13 cellular contexts compared by ENCODE assay signal in the genomic region with DNA sequence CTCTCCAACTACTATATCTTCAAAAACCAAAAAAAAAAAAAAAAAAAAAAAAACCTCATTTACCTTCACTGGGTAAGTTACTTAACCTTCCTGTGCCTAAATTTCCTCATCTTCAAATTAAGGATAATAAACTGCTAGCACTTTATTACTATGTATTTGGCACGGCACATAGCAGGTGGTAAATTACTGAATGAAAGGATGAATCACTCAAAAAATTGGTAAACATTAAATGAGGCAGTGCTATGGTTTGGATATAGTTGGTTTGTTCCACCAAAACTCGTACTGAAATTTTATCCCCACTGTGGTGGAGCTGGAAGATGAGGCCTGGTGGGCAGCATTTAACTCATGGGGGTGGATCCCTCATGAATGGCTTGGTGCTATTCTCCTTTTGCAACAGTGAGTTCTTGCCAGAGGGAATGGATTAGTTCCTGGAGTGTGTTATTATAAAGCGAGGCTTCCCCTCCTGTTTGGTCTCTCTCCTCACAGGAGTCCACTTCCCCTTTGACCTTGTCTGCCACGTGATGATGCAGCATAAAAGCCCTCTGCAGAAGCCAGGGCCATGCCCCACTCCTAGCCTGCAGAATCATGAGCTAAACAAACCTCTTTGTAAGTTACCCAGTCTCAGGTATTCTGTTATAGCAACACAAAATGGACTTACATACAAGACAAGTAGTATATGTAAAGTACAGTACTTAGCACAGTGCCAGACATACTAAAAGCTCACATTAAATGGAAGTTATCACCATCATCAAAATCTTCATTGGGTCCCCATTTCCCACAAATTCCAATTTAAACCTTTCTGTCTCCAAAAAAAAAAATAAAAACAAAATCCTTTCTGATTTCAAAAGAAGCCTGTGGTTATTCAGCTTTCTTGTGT. TPM values are rescaled to one million over a fixed set of nuclear protein-coding genes. Genes with fewer than 3 reads are reported as not detected.
A peak's percentile ranks its signal among the peaks of the same experiment; 100 is the strongest.
DNase-seq lines count a peak whose midpoint lies in the region; ATAC-seq, FAIRE-seq and TF ChIP-seq lines count a peak whose summit lies in the region.
"Had no signal": no experiment of that assay in that cellular context is flagged by ENCODE, and none has a peak within 500 bp of the region (broad histone marks: within the 10 kb centered on the region; RNA-seq: fewer than 3 reads in every experiment).

No MANE protein-coding gene starts in this region.

- no peak for TF ChIP-seq CTCF in A673 (conservative IDR thresholded peaks at IDR 0.05; ENCODE audit: low read depth, low read length)
- TF ChIP-seq CTCF in HEK293 (tag by site-specific recombination; IDR thresholded peaks at IDR 0.05), result no peak
- no peak for TF ChIP-seq CTCF in kidney (IDR thresholded peaks at IDR 0.05; ENCODE audit: borderline replicate concordance, extremely low read depth, insufficient read depth)

- CTCF ChIA-PET in A673 (lab: Charles Lee) (no interaction called here), HEK293 (lab: Yijun Ruan, JAX) (no interaction called here)

- peaks cover 6% of the 10 kb centered on the region for H3K4me1 Mint-ChIP-seq in T-helper 17 cell

- H3K36me3 ChIP-seq in A673 (ENCODE audit: insufficient read depth, low read length, poor library complexity, severe bottlenecking) (peaks cover 13% of the 10 kb centered on the region), HEK293 (ENCODE audit: control insufficient read depth in 2 of 2, insufficient read depth in 1 of 2, low read length in 2 of 2) (peaks cover 0 to 22% of the 10 kb centered on the region in 2 experiments; a peak in 2 of 3 replicates), kidney (ENCODE audit: control insufficient read depth in 1 of 2, insufficient read depth in 2 of 2, low read length in 2 of 2) (peaks cover 4% of the 10 kb centered on the region in 2 donors)
- peaks cover 18% of the 10 kb centered on the region for H3K36me3 ChIP-seq in effector memory CD4-positive, alpha-beta T cell (ENCODE audit: control insufficient read depth, insufficient read depth, low read length)

- H3K9me3 ChIP-seq in A673 (ENCODE audit: low read depth, low read length, poor library complexity, severe bottlenecking) (no peaks in the 10 kb centered on the region), HEK293 (ENCODE audit: control insufficient read depth, insufficient read depth, low read depth, low read length) (no peaks in the 10 kb centered on the region), T-helper 17 cell (ENCODE audit: control insufficient read depth, low read length, poor library complexity, severe bottlenecking) (no peaks in the 10 kb centered on the region), kidney (ENCODE audit: control insufficient read depth in 1 of 2, low read length in 2 of 2) (no peaks in the 10 kb centered on the region)
- H3K9me3 ChIP-seq in effector memory CD4-positive, alpha-beta T cell (ENCODE audit: control insufficient read depth, low read length), result no peaks in the 10 kb centered on the region
- H3K9me3 ChIP-seq: SJSA1 had no signal

- DNase-seq in A673 (ENCODE audit: low spot score) (peak; percentile 41), T-helper 17 cell (no peak), left lobe of liver (ENCODE audit: low spot score) (no peak), kidney (no peak), epidermal melanocyte (ENCODE audit: insufficient read length, low spot score) (no peak), NCI-H345 treated with DMSO at 0.1 percent for 48 hours (lab: John Stamatoyannopoulos, UW; ENCODE audit: unreplicated experiment) (no peak)
- no peak for DNase-seq in effector memory CD4-positive, alpha-beta T cell
- DNase-seq: activated CD4-positive, alpha-beta memory T cell treated with anti-CD3 and anti-CD28 coated beads, Interleukin-2, amount 10 ng/mL, durations not matched to agents 7 days and 5 days; left cardiac atrium; right cardiac atrium had no signal

- H3K4me3 ChIP-seq in A673 (ENCODE audit: low read depth, low read length, poor library complexity, severe bottlenecking) (no peak overlapping the region), HEK293 (ENCODE audit: low read depth, low read length) (no peak overlapping the region), kidney (ENCODE audit: low read length in 2 of 2) (no peak overlapping the region)
- no peak overlapping the region for H3K4me3 ChIP-seq in effector memory CD4-positive, alpha-beta T cell (ENCODE audit: insufficient read depth, low read depth, low read length, poor library complexity, severe bottlenecking)
- H3K4me3 ChIP-seq: SJSA1 had no signal

- no TSS peak for BruUV-seq in A673 (replicated peaks; lab: Mats Ljungman, UMichigan)

- H3K9ac ChIP-seq in kidney (ENCODE audit: low read length in 2 of 2), result no peak overlapping the region

- no peaks in the 10 kb centered on the region for H3K27me3 ChIP-seq in A673 (replicated peaks; ENCODE audit: insufficient read depth, low read depth, low read length, poor library complexity)
- H3K27me3 ChIP-seq in effector memory CD4-positive, alpha-beta T cell (replicated peaks; ENCODE audit: control insufficient read depth, insufficient read depth, low read length, poor library complexity, severe bottlenecking), result no peaks in the 10 kb centered on the region
- H3K27me3 ChIP-seq: SJSA1 had no signal

- POLR2A ChIA-PET in A673 (lab: Charles Lee; ENCODE audit: low non-redundant PET), result no interaction called here
- POLR2A ChIA-PET in HEK293 (lab: Yijun Ruan, JAX), result no interaction called here

- no peak overlapping the region for H3K27ac ChIP-seq in A673 (ENCODE audit: low read depth, low read length, poor library complexity, severe bottlenecking)
- H3K27ac ChIP-seq in HEK293 (ENCODE audit: extremely low read depth, low read depth, low read length), result no peak overlapping the region
- no peak overlapping the region for H3K27ac ChIP-seq in kidney (ENCODE audit: low read depth in 2 of 2, low read length in 2 of 2)
- H3K27ac ChIP-seq in effector memory CD4-positive, alpha-beta T cell (ENCODE audit: insufficient read depth, low read length, poor library complexity, severe bottlenecking), result no peak overlapping the region
- H3K27ac ChIP-seq: C4-2B, SJSA1 had no signal

- ATAC-seq in T-helper 17 cell (no peak), left lobe of liver (peak; percentile 68)

- FAIRE-seq in kidney (lab: Jason Lieb, UNC), result no peak

- H3K4me1 ChIP-seq in A673 (ENCODE audit: insufficient read depth, low read length, poor library complexity, severe bottlenecking) (peaks cover 19% of the 10 kb centered on the region), HEK293 (ENCODE audit: control insufficient read depth, insufficient read depth, low read length) (no peaks in the 10 kb centered on the region), kidney (ENCODE audit: control insufficient read depth in 1 of 2, insufficient read depth in 1 of 2, low read depth in 1 of 2, low read length in 2 of 2) (peaks cover 5 to 11% of the 10 kb centered on the region in 2 donors)
- H3K4me1 ChIP-seq in effector memory CD4-positive, alpha-beta T cell (ENCODE audit: control insufficient read depth, insufficient read depth, low read length, poor library complexity, severe bottlenecking), result no peaks in the 10 kb centered on the region
- H3K4me1 ChIP-seq: SJSA1 had no signal

- H3K27me3 Mint-ChIP-seq in T-helper 17 cell, result no peaks in the 10 kb centered on the region
- H3K27me3 Mint-ChIP-seq: activated CD4-positive, alpha-beta memory T cell treated with anti-CD3 and anti-CD28 coated beads, Interleukin-2, amount 10 ng/mL, durations not matched to agents 7 days and 5 days had no signal

- H3K27ac Mint-ChIP-seq in T-helper 17 cell, result peak overlapping the region; percentile 84
- H3K27ac Mint-ChIP-seq: activated CD4-positive, alpha-beta memory T cell treated with anti-CD3 and anti-CD28 coated beads, Interleukin-2, amount 10 ng/mL, durations not matched to agents 7 days and 5 days had no signal

- peaks cover 8% of the 10 kb centered on the region for H3K36me3 Mint-ChIP-seq in T-helper 17 cell (ENCODE audit: low read depth)

- H3K4me3 Mint-ChIP-seq in T-helper 17 cell, result no peak overlapping the region
- H3K4me3 Mint-ChIP-seq: activated CD4-positive, alpha-beta memory T cell treated with anti-CD3 and anti-CD28 coated beads, Interleukin-2, amount 10 ng/mL, durations not matched to agents 7 days and 5 days had no signal

- intact Hi-C loops in A673 (cut with micrococcal nuclease; ENCODE audit: unreplicated experiment), result no loop called here
- intact Hi-C loops in kidney (cut with DNase I), result no loop called here

TF ChIP-seq in HEK293, 187 proteins besides CTCF, POLR2A, EP300 and RAD21 (continues in another document):
- 0 out of 2 replicates have a peak, but pooled peaks have one; percentile 65 for TF ChIP-seq ZNF362 (tag by site-specific recombination; IDR thresholded peaks at IDR 0.05)

RNA-seq across cellular contexts. Expression of gene DCUN1D1, which starts 20.6 kb away (rescaled TPM):
- 60.9 and 75.3 TPM in 2 replicates for total RNA-seq in A673 (2021)
- 10 to 100 TPM; 32.7 to 51.5 TPM for total RNA-seq in T-helper 17 cell
- total RNA-seq in left lobe of liver, result 29.9 TPM
- 47.9 TPM for total RNA-seq in kidney
- 14.2 TPM for polyA plus RNA-seq in kidney (ENCODE audit: insufficient read depth, low read depth, low replicate concordance)
